ENCODE assay signal across 27 cellular contexts in genomic region chr1:196563768-196564167, GRCh38. TPM values are rescaled to one million over a fixed set of nuclear protein-coding genes. Genes with fewer than 3 reads are reported as not detected.
"Had no signal": no experiment of that assay in that cellular context is flagged by ENCODE, and none has a peak within 500 bp of the region (broad histone marks: within the 10 kb centered on the region; RNA-seq: fewer than 3 reads in every experiment).

No MANE protein-coding gene starts in this region.

- H3K4me3 ChIP-seq: coronary artery, dorsolateral prefrontal cortex, esophagus squamous epithelium, gastrocnemius medialis, heart right ventricle, left lung, lower lobe of right lung, mucosa of descending colon had no signal

- H3K27ac ChIP-seq: coronary artery, dorsolateral prefrontal cortex, epithelial cell of prostate, esophagus squamous epithelium, gastrocnemius medialis, heart right ventricle, left lung, lower lobe of right lung had no signal

- H3K36me3 ChIP-seq: esophagus squamous epithelium, gastrocnemius medialis, heart right ventricle, left lung, lower lobe of right lung had no signal

- DNase-seq: dermis blood vessel endothelial cell; dorsolateral prefrontal cortex; effector CD4-positive, alpha-beta T cell; effector memory CD8-positive, alpha-beta T cell; endodermal cell; erythroblast; esophagus squamous epithelium; foreskin fibroblast; foreskin melanocyte; gastrocnemius medialis; glutamatergic neuron; head of caudate nucleus; heart right ventricle; hippocampal formation; left cardiac atrium; left lung; left ventricle myocardium superior; lower lobe of right lung; mesenchymal stem cell; mucosa of descending colon; naive B cell; naive thymus-derived CD8-positive, alpha-beta T cell had no signal

- H3K4me1 ChIP-seq: esophagus squamous epithelium, gastrocnemius medialis had no signal

- H3K27me3 ChIP-seq: dorsolateral prefrontal cortex, esophagus squamous epithelium, gastrocnemius medialis, heart right ventricle, left lung had no signal

- ATAC-seq: effector memory CD8-positive, alpha-beta T cell; esophagus mucosa; gastrocnemius medialis; heart right ventricle; left cardiac atrium; left lung; left ventricle myocardium superior; lower lobe of right lung; mucosa of descending colon; naive thymus-derived CD8-positive, alpha-beta T cell had no signal

- FAIRE-seq: islet of Langerhans, keratinocyte had no signal

RNA-seq across cellular contexts. Expression of gene KCNT2, which starts 44.5 kb away (rescaled TPM):
- total RNA-seq: naive thymus-derived CD8-positive, alpha-beta T cell had no signal
- polyA plus RNA-seq: keratinocyte; naive thymus-derived CD8-positive, alpha-beta T cell had no signal
